In genomic region chr14:49688701-49689030, GRCh38 we compare ENCODE assay signal across 8 cellular contexts. TPM values are rescaled to one million over a fixed set of nuclear protein-coding genes. Genes with fewer than 3 reads are reported as not detected.
A peak's percentile ranks its signal among the peaks of the same experiment; 100 is the strongest.
DNase-seq lines count a peak whose midpoint lies in the region; ATAC-seq and TF ChIP-seq lines count a peak whose summit lies in the region.

No MANE protein-coding gene starts in this region.

- no peaks in the 10 kb centered on the region for H3K79me2 ChIP-seq in neural cell (replicated peaks; ENCODE audit: insufficient read depth, low read length)

- peak overlapping the region; percentile 83; the same call in 1 of the 2 replicates for H3K18ac ChIP-seq in IMR-90 (ENCODE audit: low read depth, low read length)

- peak overlapping the region; percentile 100 for H3K23ac ChIP-seq in IMR-90 (ENCODE audit: low read depth, low read length)

- no peaks in the 10 kb centered on the region for H3K9me3 Mint-ChIP-seq in central memory CD8-positive, alpha-beta T cell

- peak overlapping the region; percentile 77 for H2AK9ac ChIP-seq in IMR-90 (replicated peaks; ENCODE audit: low read depth, low read length, poor library complexity)

- H3K27me3 Mint-ChIP-seq in central memory CD8-positive, alpha-beta T cell: no peaks in the 10 kb centered on the region

- WGBS in IMR-90 (ENCODE audit: extremely low coverage in 2 of 2, insufficient read length in 1 of 2), 2 experiments: 80% methylated on average over 2 of the region's 8 CpGs; no CpG with 5 or more reads in 1 of the 2 experiments

- peak overlapping the region; percentile 97 for H2AFZ ChIP-seq in IMR-90 (replicated peaks; ENCODE audit: low read length, poor library complexity)
- H2AFZ ChIP-seq in neural cell (ENCODE audit: low read depth, low read length): peak overlapping the region; percentile 59

- H2BK5ac ChIP-seq in IMR-90 (ENCODE audit: low read depth, low read length, poor library complexity, severe bottlenecking): peak overlapping the region; percentile 91

- peak overlapping the region; percentile 58; the same call in 1 of the 2 replicates for H3K56ac ChIP-seq in IMR-90 (ENCODE audit: extremely low read depth, insufficient read depth, low read length)

- peak overlapping the region; percentile 87; the same call in 1 of the 2 replicates for H2BK120ac ChIP-seq in IMR-90 (ENCODE audit: low read depth, low read length)

- peak overlapping the region; percentile 98 for H3K14ac ChIP-seq in IMR-90 (replicated peaks; ENCODE audit: low read depth, low read length)

- peaks cover 4% of the 10 kb centered on the region for H3F3A ChIP-seq in neural cell (ENCODE audit: insufficient read depth, low read length, poor library complexity, severe bottlenecking)

- DNase-seq in IMR-90: no peak
- no peak for DNase-seq in central memory CD8-positive, alpha-beta T cell (ENCODE audit: low spot score in 2 of 2)
- DNase-seq in kidney tubule cell (ENCODE audit: low spot score): no peak
- DNase-seq in HK-2 (ENCODE audit: unreplicated experiment): no peak
- DNase-seq in hepatic stellate cell (ENCODE audit: low spot score): no peak

- H3K27ac ChIP-seq in BLaER1 (no peak overlapping the region), IMR-90 (ENCODE audit: insufficient read depth, low read length) (no peak overlapping the region), neural cell (ENCODE audit: low read length) (no peak overlapping the region)

- H3K36me3 Mint-ChIP-seq in central memory CD8-positive, alpha-beta T cell (ENCODE audit: insufficient read depth): peaks cover 13% of the 10 kb centered on the region

- dilution Hi-C loops in IMR-90 (cut with HindIII; ENCODE audit: low sequenced_read_pairs, unreplicated experiment): no loop called here

- TF ChIP-seq CTCF in IMR-90 (conservative IDR thresholded peaks at IDR 0.05; ENCODE audit: low read depth, low read length) (no peak), neural cell (IDR thresholded peaks at IDR 0.05; ENCODE audit: poor library complexity, severe bottlenecking) (no peak)

- H3K4me1 ChIP-seq in BLaER1 (peaks cover 34% of the 10 kb centered on the region), IMR-90 (ENCODE audit: control insufficient read depth, insufficient read depth, low read length) (peaks cover 3% of the 10 kb centered on the region)

- H2AK5ac ChIP-seq in IMR-90 (ENCODE audit: low read depth, low read length): peak overlapping the region; percentile 57

- H3K4me2 ChIP-seq in BLaER1 (peak overlapping the region; percentile 80), IMR-90 (ENCODE audit: low read depth, low read length) (no peak overlapping the region), neural cell (ENCODE audit: low read length) (peak overlapping the region; percentile 45)

- H2BK15ac ChIP-seq in IMR-90 (ENCODE audit: low read depth, low read length): peak overlapping the region; percentile 12; the same call in 1 of the 3 replicates

- no peak for TF ChIP-seq POLR2A in IMR-90 (IDR thresholded peaks at IDR 0.05; ENCODE audit: low read depth, low read length)

- peak overlapping the region; percentile 79 for H3K4me3 Mint-ChIP-seq in central memory CD8-positive, alpha-beta T cell

- no peaks in the 10 kb centered on the region for H3K9me2 ChIP-seq in neural cell (ENCODE audit: insufficient read depth, low read length)

- CTCF ChIA-PET in IMR-90 (lab: Yijun Ruan, JAX): no interaction called here

- H4K91ac ChIP-seq in IMR-90 (ENCODE audit: insufficient read depth, low read depth, low read length): peak overlapping the region; percentile 86

- peaks cover 14% of the 10 kb centered on the region for H3K4me1 Mint-ChIP-seq in central memory CD8-positive, alpha-beta T cell

- H3K27ac Mint-ChIP-seq in central memory CD8-positive, alpha-beta T cell (ENCODE audit: low read depth): peak overlapping the region; percentile 74

- H3K9ac ChIP-seq in BLaER1: no peak overlapping the region
- no peak overlapping the region for H3K9ac ChIP-seq in IMR-90 (ENCODE audit: low read depth, low read length)
- H3K9ac ChIP-seq in neural cell (ENCODE audit: low read length): peak overlapping the region; percentile 64

- ATAC-seq in IMR-90 (ENCODE audit: low read depth) (no peak), GM21390 (IDR thresholded peaks at IDR 0.05; ENCODE audit: unreplicated experiment) (no peak)
- no peak for ATAC-seq in central memory CD8-positive, alpha-beta T cell (replicated peaks; ENCODE audit: extremely low read depth, poor library complexity, severe bottlenecking)

- H3K4me3 ChIP-seq in BLaER1 (peak overlapping the region; percentile 80; the same call in 1 of the 2 replicates), IMR-90 (ENCODE audit: insufficient read depth, low read depth, low read length) (no peak overlapping the region), neural cell (ENCODE audit: low read length) (peak overlapping the region; percentile 78)

- peak overlapping the region; percentile 91 for H3K4ac ChIP-seq in IMR-90 (ENCODE audit: low read depth, low read length)

- in situ Hi-C loops in IMR-90 (cut with MboI; ENCODE audit: low sequenced_read_pairs): no loop called here

- H4K5ac ChIP-seq in IMR-90 (ENCODE audit: low read depth, low read length): peak overlapping the region; percentile 96

- POLR2A ChIA-PET in IMR-90 (lab: Charles Lee; ENCODE audit: unreplicated experiment): no interaction called here

- peak overlapping the region; percentile 94 to 99 for H4K8ac ChIP-seq in IMR-90 (ENCODE audit: low read depth in 2 of 2, low read length in 2 of 2)

- H2BK20ac ChIP-seq in IMR-90 (ENCODE audit: low read depth, low read length): 0 out of 2 replicates have a peak overlapping the region, but pooled peaks have one; percentile 76

- H3K36me3 ChIP-seq in BLaER1: no peaks in the 10 kb centered on the region
- no peaks in the 10 kb centered on the region for H3K36me3 ChIP-seq in IMR-90 (ENCODE audit: control insufficient read depth, insufficient read depth, low read length)
- H3K36me3 ChIP-seq in neural cell (ENCODE audit: insufficient read depth, low read length): no peaks in the 10 kb centered on the region

- peaks cover 5% of the 10 kb centered on the region; the same call in 1 of the 2 replicates for H3K9me1 ChIP-seq in IMR-90 (ENCODE audit: insufficient read depth, low read length)

- H3K9me3 ChIP-seq in BLaER1 (no peaks in the 10 kb centered on the region), IMR-90 (ENCODE audit: control insufficient read depth, insufficient read depth, low read length) (no peaks in the 10 kb centered on the region), neural cell (ENCODE audit: low read length) (no peaks in the 10 kb centered on the region)

- H4K20me1 ChIP-seq in BLaER1: no peaks in the 10 kb centered on the region
- no peaks in the 10 kb centered on the region for H4K20me1 ChIP-seq in IMR-90 (ENCODE audit: insufficient read depth, low read length)
- H4K20me1 ChIP-seq in neural cell (ENCODE audit: insufficient read depth): no peaks in the 10 kb centered on the region

- no peak for TF ChIP-seq EP300 in neural cell (conservative IDR thresholded peaks at IDR 0.05; ENCODE audit: poor library complexity, severe bottlenecking)

- peaks cover 13 to 24% of the 10 kb centered on the region in 2 experiments for H3K79me1 ChIP-seq in IMR-90 (ENCODE audit: low read depth in 1 of 2, low read length in 2 of 2)

- BruUV-seq in IMR-90 (replicated peaks; lab: Mats Ljungman, UMichigan): no TSS peak

- intact Hi-C loops in IMR-90 (cut with micrococcal nuclease): no loop called here

- H3K27me3 ChIP-seq in BLaER1 (peaks cover 19% of the 10 kb centered on the region; the same call in 1 of the 2 replicates), IMR-90 (ENCODE audit: control insufficient read depth, insufficient read depth, low read length) (no peaks in the 10 kb centered on the region), neural cell (ENCODE audit: insufficient read depth, low read depth, low read length) (no peaks in the 10 kb centered on the region)

- TF ChIP-seq RAD21 in IMR-90 (IDR thresholded peaks at IDR 0.05; ENCODE audit: low read length) (no peak), neural cell (conservative IDR thresholded peaks at IDR 0.05) (no peak)

TF ChIP-seq in IMR-90, 13 proteins besides CTCF, POLR2A, EP300 and RAD21 (continues in another document):
- TF ChIP-seq RCOR1 (IDR thresholded peaks at IDR 0.05; ENCODE audit: insufficient replicate concordance, low read length): no peak
- TF ChIP-seq RFX5 (IDR thresholded peaks at IDR 0.05; ENCODE audit: low read depth, low read length): no peak
- TF ChIP-seq CHD1 (IDR thresholded peaks at IDR 0.05; ENCODE audit: low read depth, low read length): no peak
- TF ChIP-seq FOS (IDR thresholded peaks at IDR 0.05; ENCODE audit: low read depth, low read length): no peak

TF ChIP-seq in neural cell, 6 proteins besides CTCF, POLR2A, EP300 and RAD21 (continues in another document):
- TF ChIP-seq SMC3 (conservative IDR thresholded peaks at IDR 0.05; ENCODE audit: poor library complexity): no peak
- no peak for TF ChIP-seq EZH2 (IDR thresholded peaks at IDR 0.05; ENCODE audit: borderline replicate concordance, insufficient read depth, low read length, poor library complexity, severe bottlenecking)
- no peak for TF ChIP-seq MXI1 (conservative IDR thresholded peaks at IDR 0.05; ENCODE audit: poor library complexity, severe bottlenecking)
- no peak for TF ChIP-seq POLR2AphosphoS5 (IDR thresholded peaks at IDR 0.05)
- TF ChIP-seq TAF1 (IDR thresholded peaks at IDR 0.05; ENCODE audit: low read depth): no peak

RNA-seq across cellular contexts. Expression of gene POLE2, which starts 0.7 kb away (rescaled TPM):
- 12.2 and 18.1 TPM in 2 replicates for total RNA-seq in IMR-90 (2012; rRNA removed)
- polyA plus RNA-seq in IMR-90 (2012; rRNA removed) (10.3 and 12.3 TPM in 2 replicates), neural cell (2.8 and 7.9 TPM in 2 replicates)
- polyA plus RNA-seq in IMR-90 (2012; cell fraction: cytosol; rRNA removed): 1.7 and 5.1 TPM in 2 replicates
- polyA plus RNA-seq in IMR-90 (2012; cell fraction: nucleus; rRNA removed; ENCODE audit: low replicate concordance): 1.8 and 8.9 TPM in 2 replicates
- polyA minus RNA-seq in neural cell: 5.8 and 7.9 TPM in 2 replicates

RNA-seq across cellular contexts. Expression of gene KLHDC1, which starts 4.3 kb away (rescaled TPM):
- total RNA-seq in IMR-90 (2012; rRNA removed): 0.90 and 1.9 TPM in 2 replicates
- polyA plus RNA-seq in IMR-90 (2012; rRNA removed): 0.34 and 0.51 TPM in 2 replicates
- 0.32 and 0.44 TPM in 2 replicates for polyA plus RNA-seq in IMR-90 (2012; cell fraction: cytosol; rRNA removed)
- polyA plus RNA-seq in IMR-90 (2012; cell fraction: nucleus; rRNA removed; ENCODE audit: low replicate concordance): 0.33 and 2.5 TPM in 2 replicates
- 5.2 and 6.5 TPM in 2 replicates for polyA plus RNA-seq in neural cell
- 3.5 and 6.1 TPM in 2 replicates for polyA minus RNA-seq in neural cell

RNA-seq across cellular contexts. Expression of gene DNAAF2, which starts 53.6 kb away (rescaled TPM):
- 4.1 and 7.5 TPM in 2 replicates for total RNA-seq in IMR-90 (2012; rRNA removed)
- polyA plus RNA-seq in IMR-90 (2012; rRNA removed): 4.7 and 4.9 TPM in 2 replicates
- polyA plus RNA-seq in IMR-90 (2012; cell fraction: cytosol; rRNA removed): 5.0 and 5.1 TPM in 2 replicates
- 2.1 and 3.5 TPM in 2 replicates for polyA plus RNA-seq in IMR-90 (2012; cell fraction: nucleus; rRNA removed; ENCODE audit: low replicate concordance)
- polyA plus RNA-seq in neural cell: 37.2 and 41.6 TPM in 2 replicates
- polyA minus RNA-seq in neural cell: 30.0 and 30.4 TPM in 2 replicates
